ENCODE assay signal across 31 cellular contexts in genomic region chr1:218066332-218066731, GRCh38.
"Had no signal": no experiment of that assay in that cellular context is flagged by ENCODE, and none has a peak within 500 bp of the region (broad histone marks: within the 10 kb centered on the region; RNA-seq: fewer than 3 reads in every experiment).

No MANE protein-coding gene starts in this region.

- H3K9me3 ChIP-seq: adrenal gland, body of pancreas, breast epithelium had no signal

- ATAC-seq: activated naive CD4-positive, alpha-beta T cell treated with anti-CD3 and anti-CD28 coated beads, Interleukin-2, amount 50 U/mL, for 72 hours; activated naive CD8-positive, alpha-beta T cell treated with anti-CD3 and anti-CD28 coated beads, Interleukin-2, amount 50 U/mL, for 24 hours; activated T-cell treated with anti-CD3 and anti-CD28 coated beads, Interleukin-2, amount 50 U/mL, for 4 hours; activated T-cell treated with anti-CD3 and anti-CD28 coated beads, Interleukin-2, amount 50 U/mL, for 72 hours; activated T-helper 17 cell treated with anti-CD3 and anti-CD28 coated beads, Interleukin-2, amount 50 U/mL, for 72 hours; body of pancreas had no signal

- H3K36me3 ChIP-seq: adrenal gland, brain microvascular endothelial cell, breast epithelium, cardiac muscle cell had no signal

- DNase-seq: activated effector memory CD4-positive, alpha-beta T cell treated with anti-CD3 and anti-CD28 coated beads, Interleukin-2, amount 50 U/mL, for 16 hours; activated effector memory CD4-positive, alpha-beta T cell treated with Interleukin-2 at 50 U/mL for 16 hours; activated gamma-delta T cell; activated gamma-delta T cell treated with Interleukin-2 at 50 U/mL for 16 hours; activated naive CD4-positive, alpha-beta T cell; activated naive CD4-positive, alpha-beta T cell treated with anti-CD3 and anti-CD28 coated beads for 36 hours; activated naive CD4-positive, alpha-beta T cell treated with anti-CD3 and anti-CD28 coated beads, Interleukin-2, amount 10 ng/mL, durations not matched to agents 7 days and 5 days; activated naive CD4-positive, alpha-beta T cell treated with anti-CD3 and anti-CD28 coated beads, Interleukin-2, amount 50 U/mL, for 16 hours; activated naive CD4-positive, alpha-beta T cell treated with Interleukin-2 at 50 U/mL for 16 hours; activated naive CD8-positive, alpha-beta T cell treated with anti-CD3 and anti-CD28 coated beads for 36 hours; activated naive CD8-positive, alpha-beta T cell treated with anti-CD3 and anti-CD28 coated beads, Interleukin-2, amount 10 ng/mL, durations not matched to agents 7 days and 5 days; activated naive CD8-positive, alpha-beta T cell treated with anti-CD3 and anti-CD28 coated beads, Interleukin-2, amount 50 U/mL, for 24 hours; activated T-cell treated with anti-CD3 and anti-CD28 coated beads, Interleukin-2, amount 50 U/mL, for 1 hour; activated T-cell treated with anti-CD3 and anti-CD28 coated beads, Interleukin-2, amount 50 U/mL, for 24 hours; activated T-cell treated with anti-CD3 and anti-CD28 coated beads, Interleukin-2, amount 50 U/mL, for 4 hours; activated T-cell treated with anti-CD3 and anti-CD28 coated beads, Interleukin-2, amount 50 U/mL, for 48 hours; activated T-cell treated with anti-CD3 and anti-CD28 coated beads, Interleukin-2, amount 50 U/mL, for 72 hours; adrenal gland; amniotic stem cell; amygdala; anterior cingulate cortex; aorta; body of pancreas; brain microvascular endothelial cell; caudate nucleus; central memory CD4-positive, alpha-beta T cell; cerebellar nuclear complex had no signal

- H3K4me1 ChIP-seq: adrenal gland, body of pancreas, breast epithelium had no signal

- H3K27me3 ChIP-seq: adrenal gland, body of pancreas, brain microvascular endothelial cell, breast epithelium, cardiac muscle cell had no signal

- H3K4me3 ChIP-seq: adrenal gland, body of pancreas, breast epithelium, cardiac muscle cell had no signal

- H3K27ac ChIP-seq: adrenal gland, body of pancreas, brain microvascular endothelial cell, breast epithelium, cardiac muscle cell had no signal
